In the genomic region with DNA sequence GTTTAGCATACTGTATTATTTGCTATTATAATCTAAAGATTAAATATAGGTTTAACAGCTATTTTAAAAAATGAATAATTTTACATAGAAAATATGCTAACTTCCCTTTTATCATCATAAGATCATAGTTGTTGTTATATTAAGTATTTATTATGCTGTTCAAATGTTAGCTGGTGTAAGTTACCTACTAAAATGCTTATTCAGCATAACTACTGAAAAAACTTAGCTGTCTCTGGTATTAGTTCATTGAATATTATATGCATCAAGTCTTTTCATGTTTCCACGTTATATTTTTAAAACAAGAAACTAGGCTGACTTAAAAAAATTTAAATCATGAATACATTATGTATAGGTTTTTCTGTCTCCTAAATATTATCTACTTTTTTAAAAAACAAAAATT, we compare ENCODE assay signal across 23 cellular contexts.
"Had no signal": no experiment of that assay in that cellular context is flagged by ENCODE, and none has a peak within 500 bp of the region (broad histone marks: within the 10 kb centered on the region; RNA-seq: fewer than 3 reads in every experiment).

No MANE protein-coding gene starts in this region.

- H3K27ac ChIP-seq: SJSA1, SK-N-MC had no signal

- H3K4me3 ChIP-seq: MG63, SJSA1, SK-N-MC had no signal

- DNase-seq: Karpas-422, KG1, MG63, NCI-H1092, NCI-H1105 treated with DMSO at 0.1 percent for 48 hours, NCI-H1417 treated with DMSO at 0.1 percent for 48 hours, NCI-H146, NCI-H1694 treated with DMSO at 0.1 percent for 48 hours, NCI-H1930, NCI-H2081, NCI-H2107, NCI-H226, NCI-H446, NCI-H510A, NCI-H524 treated with DMSO at 0.1 percent for 48 hours, NCI-H69, NCI-H774, PC-3, SHP77 treated with DMSO at 0.1 percent for 48 hours had no signal

- ATAC-seq: Panc1, PC-3, Right ventricle myocardium inferior had no signal

- H3K9me3 ChIP-seq: MG63, SJSA1 had no signal

- H3K4me1 ChIP-seq: SJSA1 had no signal

- H3K27me3 ChIP-seq: MG63, SJSA1 had no signal

- H3K36me3 ChIP-seq: SJSA1 had no signal
